Comparison of ENCODE assay signal across 3 cellular contexts in genomic region chr10:45409347-45409746, GRCh38. TPM values are rescaled to one million over a fixed set of nuclear protein-coding genes. Genes with fewer than 3 reads are reported as not detected.
"Had no signal": no experiment of that assay in that cellular context is flagged by ENCODE, and none has a peak within 500 bp of the region (broad histone marks: within the 10 kb centered on the region; RNA-seq: fewer than 3 reads in every experiment).

No MANE protein-coding gene starts in this region.

RNA-seq across cellular contexts. Expression of gene ALOX5, which starts 35.3 kb away (rescaled TPM):
- total RNA-seq: MCF 10A, NCI-H460, SK-MEL-5 had no signal
